11 cellular contexts compared by ENCODE assay signal in the genomic region with DNA sequence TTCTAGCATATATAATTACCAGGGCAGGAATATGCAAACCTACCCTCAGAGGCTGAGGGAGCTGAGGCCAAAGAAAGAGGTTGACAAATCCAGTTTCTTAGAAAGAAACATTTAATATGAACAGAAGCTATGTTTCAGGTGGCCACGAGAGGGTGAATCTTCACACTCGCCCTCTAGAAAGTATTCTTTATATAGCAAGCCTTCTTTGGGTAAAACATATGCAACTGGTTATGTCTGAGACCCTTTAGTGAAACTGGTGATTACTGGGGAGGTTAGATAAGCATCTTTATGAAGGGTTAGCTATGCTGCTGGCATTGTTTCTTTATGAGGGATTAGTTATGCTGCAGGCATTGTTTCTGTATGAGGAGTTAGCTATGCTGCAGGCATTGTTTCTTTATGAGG. TPM values are rescaled to one million over a fixed set of nuclear protein-coding genes. Genes with fewer than 3 reads are reported as not detected.
DNase-seq lines count a peak whose midpoint lies in the region; ATAC-seq, FAIRE-seq and TF ChIP-seq lines count a peak whose summit lies in the region.
"Had no signal": no experiment of that assay in that cellular context is flagged by ENCODE, and none has a peak within 500 bp of the region (broad histone marks: within the 10 kb centered on the region; RNA-seq: fewer than 3 reads in every experiment).

No MANE protein-coding gene starts in this region.

- TF ChIP-seq CTCF in GM12864 (IDR thresholded peaks at IDR 0.05; ENCODE audit: low read depth, low read length, missing control alignments): peak; percentile 42
- peak; percentile 24 for TF ChIP-seq CTCF in foreskin keratinocyte (conservative IDR thresholded peaks at IDR 0.05)

- DNase-seq in GM12864 (ENCODE audit: low read depth): no peak
- peak; percentile 36 for DNase-seq in OCI-M1 (lab: John Stamatoyannopoulos, UW)
- no peak for DNase-seq in foreskin keratinocyte
- DNase-seq in activated effector memory CD4-positive, alpha-beta T cell treated with anti-CD3 and anti-CD28 coated beads, Interleukin-2, amount 50 U/mL, for 16 hours: no peak
- DNase-seq in cerebellum (ENCODE audit: low spot score): no peak
- DNase-seq: activated CD4-positive, CD25-positive, alpha-beta regulatory T cell had no signal

- ATAC-seq in foreskin keratinocyte (no peak), HG03571 (IDR thresholded peaks at IDR 0.05; ENCODE audit: unreplicated experiment) (no peak), HG03039 (IDR thresholded peaks at IDR 0.05; ENCODE audit: unreplicated experiment) (no peak)

- no peak overlapping the region for H3K4me3 ChIP-seq in GM12864 (ENCODE audit: low read depth, low read length)

- FAIRE-seq in A204.1 (lab: Jason Lieb, UNC): peak; percentile 81

- no peaks in the 10 kb centered on the region for H3K27me3 ChIP-seq in foreskin keratinocyte

- no peaks in the 10 kb centered on the region for H3K4me1 ChIP-seq in foreskin keratinocyte

- no peak overlapping the region for H3K27ac ChIP-seq in foreskin keratinocyte

RNA-seq across cellular contexts. Expression of a gene that starts 50.7 kb away (rescaled TPM):
- not detected in 2 replicates for total RNA-seq in foreskin keratinocyte
- not detected in 2 replicates for polyA plus RNA-seq in foreskin keratinocyte
- total RNA-seq in cerebellum: not detected
- total RNA-seq: ureter had no signal
- polyA plus RNA-seq: esophagus had no signal
